Comparison of ENCODE assay signal across 1 cellular context in the genomic region with DNA sequence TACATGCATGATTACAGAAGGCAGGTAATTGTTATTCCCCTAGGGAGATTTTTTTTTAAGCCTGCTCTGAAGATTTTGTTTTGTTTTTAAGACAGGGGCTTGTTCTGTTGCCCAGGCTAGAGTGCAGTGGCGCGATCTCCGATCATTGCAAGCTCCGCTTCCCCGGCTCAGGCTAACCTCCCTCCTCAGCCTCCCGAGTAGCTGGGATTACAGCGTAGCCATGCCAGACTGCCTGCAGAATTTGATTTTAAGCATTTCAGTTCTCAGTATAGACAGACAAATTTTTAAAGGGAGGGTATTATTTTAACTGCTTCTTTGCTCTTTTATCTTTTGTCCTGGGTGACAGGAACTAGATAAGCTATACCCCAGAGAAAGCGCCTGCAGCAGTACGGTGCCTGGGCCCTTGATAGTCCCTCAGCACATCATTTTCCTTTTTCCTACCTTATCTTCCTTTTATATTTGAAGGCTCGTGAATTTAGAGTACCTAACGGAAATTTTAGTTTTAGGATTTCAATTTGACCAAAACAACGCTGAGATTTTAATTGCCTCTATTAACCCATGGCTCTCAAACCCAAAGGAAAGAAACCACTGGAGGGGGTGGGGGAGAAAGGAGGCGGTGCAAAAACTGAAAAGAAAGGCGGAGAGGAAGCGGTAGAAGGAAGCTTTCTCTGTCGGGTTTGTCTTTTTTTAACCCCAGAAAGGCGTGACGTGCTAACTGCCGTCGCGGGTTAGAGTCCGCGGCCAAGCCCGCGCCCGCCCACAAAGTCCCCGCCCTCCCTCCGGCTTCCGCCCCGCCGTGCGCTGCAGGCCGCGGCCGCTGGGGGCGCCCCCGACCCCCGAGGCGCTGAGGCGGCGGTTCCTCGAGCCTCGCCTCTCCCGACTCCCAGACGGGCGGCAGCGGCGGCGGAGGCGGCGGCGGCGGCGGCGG.
TF ChIP-seq lines count a peak whose summit lies in the region.

TSS of gene EEIG2 (plus strand) at position 886 of the 928 bp plus-strand sequence. CDS start 329 bp downstream, outside the sequence.

TF ChIP-seq in GM12878, 131 proteins besides CTCF, POLR2A, EP300 and RAD21 (continued from another document and continues in another):
- TF ChIP-seq USF2 (IDR thresholded peaks at IDR 0.05; ENCODE audit: borderline replicate concordance, low read depth, low read length) (no peak), SREBF2 (IDR thresholded peaks at IDR 0.05; ENCODE audit: low read length) (no peak), ZNF384 (IDR thresholded peaks at IDR 0.05; ENCODE audit: borderline replicate concordance, low read depth, low read length) (peak; percentile 61; the same call in 1 of the 2 replicates), DPF2 (IDR thresholded peaks at IDR 0.05) (peak; percentile 77; the same call in 1 of the 2 replicates), SREBF1 (IDR thresholded peaks at IDR 0.05; ENCODE audit: low read length) (no peak), TAF1 (IDR thresholded peaks at IDR 0.05; ENCODE audit: borderline replicate concordance, low read depth, low read length) (peak; percentile 26; the same call in 1 of the 2 replicates), ETV6 (conservative IDR thresholded peaks at IDR 0.05 in 1 of 2, IDR thresholded peaks at IDR 0.05 in 1 of 2; ENCODE audit: borderline replicate concordance in 1 of 2, low read depth in 1 of 2) (peak in 1 of 2 experiments; percentile 24; a peak in 1 of 4 replicates), BMI1 (IDR thresholded peaks at IDR 0.05; ENCODE audit: borderline replicate concordance) (no peak), CREB1 (IDR thresholded peaks at IDR 0.05; ENCODE audit: low read depth) (peak; percentile 90), MLLT1 (IDR thresholded peaks at IDR 0.05) (0 out of 2 replicates have a peak, but pooled peaks have one; percentile 33), CREM (IDR thresholded peaks at IDR 0.05; ENCODE audit: low read depth) (peak; percentile 81), WRNIP1 (IDR thresholded peaks at IDR 0.05; ENCODE audit: borderline replicate concordance, low read depth, low read length) (0 out of 2 replicates have a peak, but pooled peaks have one; percentile 64), CBX5 (IDR thresholded peaks at IDR 0.05; ENCODE audit: low read depth) (0 out of 2 replicates have a peak, but pooled peaks have one; percentile 50), PAX8 (IDR thresholded peaks at IDR 0.05) (no peak), GABPA (IDR thresholded peaks at IDR 0.05; ENCODE audit: low read depth) (no peak), ATF7 (IDR thresholded peaks at IDR 0.05; ENCODE audit: low read depth) (no peak; the same call in 1 of the 2 replicates), CEBPB (IDR thresholded peaks at IDR 0.05; ENCODE audit: borderline replicate concordance in 1 of 2, low read depth in 2 of 2, low read length in 2 of 2) (no peak), NR2F1 (conservative IDR thresholded peaks at IDR 0.05) (0 out of 2 replicates have a peak, but pooled peaks have one; percentile 33), MTA2 (IDR thresholded peaks at IDR 0.05; ENCODE audit: low read depth) (peak; percentile 62; the same call in 1 of the 2 replicates), FOXM1 (IDR thresholded peaks at IDR 0.05; ENCODE audit: low read depth, low read length) (peak; percentile 53; the same call in 1 of the 2 replicates), LARP7 (IDR thresholded peaks at IDR 0.05) (peak; percentile 54; the same call in 1 of the 2 replicates), NR2C1 (IDR thresholded peaks at IDR 0.05) (no peak), RFX5 (IDR thresholded peaks at IDR 0.05; ENCODE audit: low read depth, low read length) (no peak), PBX3 (IDR thresholded peaks at IDR 0.05; ENCODE audit: insufficient replicate concordance, low read depth, low read length) (no peak), GATAD2B (conservative IDR thresholded peaks at IDR 0.05; ENCODE audit: low read depth) (peak; percentile 61), CBFB (IDR thresholded peaks at IDR 0.05; ENCODE audit: low read depth) (peak; percentile 71; the same call in 1 of the 2 replicates), ZNF622 (IDR thresholded peaks at IDR 0.05) (no peak), CHD2 (IDR thresholded peaks at IDR 0.05; ENCODE audit: borderline replicate concordance, low read depth, low read length) (peak; percentile 64; the same call in 1 of the 2 replicates), JUND (IDR thresholded peaks at IDR 0.05; ENCODE audit: low read depth, low read length) (no peak), IKZF2 (IDR thresholded peaks at IDR 0.05) (peak in 1 of 2 experiments; percentile 70; a peak in 3 of 4 replicates), ZNF592 (IDR thresholded peaks at IDR 0.05) (peak; percentile 74; the same call in 1 of the 2 replicates), SIX5 (IDR thresholded peaks at IDR 0.05; ENCODE audit: low read depth, low read length, severe bottlenecking) (no peak), ATF3 (IDR thresholded peaks at IDR 0.05; ENCODE audit: borderline replicate concordance, extremely low read depth, low read depth, low read length) (no peak), CHD4 (IDR thresholded peaks at IDR 0.05) (no peak), STAT3 (IDR thresholded peaks at IDR 0.05; ENCODE audit: low read depth, low read length) (no peak), PML (IDR thresholded peaks at IDR 0.05; ENCODE audit: low read length) (peak; percentile 30; the same call in 1 of the 2 replicates), ZNF24 (IDR thresholded peaks at IDR 0.05) (peak; percentile 53; the same call in 1 of the 2 replicates), TARDBP (IDR thresholded peaks at IDR 0.05; ENCODE audit: borderline replicate concordance) (no peak), SP1 (IDR thresholded peaks at IDR 0.05; ENCODE audit: low read depth, low read length) (peak; percentile 39)
- TF ChIP-seq, protein P1, sequence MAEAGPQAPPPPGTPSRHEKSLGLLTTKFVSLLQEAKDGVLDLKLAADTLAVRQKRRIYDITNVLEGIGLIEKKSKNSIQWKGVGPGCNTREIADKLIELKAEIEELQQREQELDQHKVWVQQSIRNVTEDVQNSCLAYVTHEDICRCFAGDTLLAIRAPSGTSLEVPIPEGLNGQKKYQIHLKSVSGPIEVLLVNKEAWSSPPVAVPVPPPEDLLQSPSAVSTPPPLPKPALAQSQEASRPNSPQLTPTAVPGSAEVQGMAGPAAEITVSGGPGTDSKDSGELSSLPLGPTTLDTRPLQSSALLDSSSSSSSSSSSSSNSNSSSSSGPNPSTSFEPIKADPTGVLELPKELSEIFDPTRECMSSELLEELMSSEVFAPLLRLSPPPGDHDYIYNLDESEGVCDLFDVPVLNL (IDR thresholded peaks at IDR 0.05; ENCODE audit: low read depth, low read length), result peak; percentile 41; the same call in 1 of the 2 replicates
- TF ChIP-seq, protein P2, sequence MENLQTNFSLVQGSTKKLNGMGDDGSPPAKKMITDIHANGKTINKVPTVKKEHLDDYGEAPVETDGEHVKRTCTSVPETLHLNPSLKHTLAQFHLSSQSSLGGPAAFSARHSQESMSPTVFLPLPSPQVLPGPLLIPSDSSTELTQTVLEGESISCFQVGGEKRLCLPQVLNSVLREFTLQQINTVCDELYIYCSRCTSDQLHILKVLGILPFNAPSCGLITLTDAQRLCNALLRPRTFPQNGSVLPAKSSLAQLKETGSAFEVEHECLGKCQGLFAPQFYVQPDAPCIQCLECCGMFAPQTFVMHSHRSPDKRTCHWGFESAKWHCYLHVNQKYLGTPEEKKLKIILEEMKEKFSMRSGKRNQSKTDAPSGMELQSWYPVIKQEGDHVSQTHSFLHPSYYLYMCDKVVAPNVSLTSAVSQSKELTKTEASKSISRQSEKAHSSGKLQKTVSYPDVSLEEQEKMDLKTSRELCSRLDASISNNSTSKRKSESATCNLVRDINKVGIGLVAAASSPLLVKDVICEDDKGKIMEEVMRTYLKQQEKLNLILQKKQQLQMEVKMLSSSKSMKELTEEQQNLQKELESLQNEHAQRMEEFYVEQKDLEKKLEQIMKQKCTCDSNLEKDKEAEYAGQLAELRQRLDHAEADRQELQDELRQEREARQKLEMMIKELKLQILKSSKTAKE (IDR thresholded peaks at IDR 0.05; ENCODE audit: low read depth, poor library complexity, severe bottlenecking), result peak; percentile 60
- TF ChIP-seq, protein P3, sequence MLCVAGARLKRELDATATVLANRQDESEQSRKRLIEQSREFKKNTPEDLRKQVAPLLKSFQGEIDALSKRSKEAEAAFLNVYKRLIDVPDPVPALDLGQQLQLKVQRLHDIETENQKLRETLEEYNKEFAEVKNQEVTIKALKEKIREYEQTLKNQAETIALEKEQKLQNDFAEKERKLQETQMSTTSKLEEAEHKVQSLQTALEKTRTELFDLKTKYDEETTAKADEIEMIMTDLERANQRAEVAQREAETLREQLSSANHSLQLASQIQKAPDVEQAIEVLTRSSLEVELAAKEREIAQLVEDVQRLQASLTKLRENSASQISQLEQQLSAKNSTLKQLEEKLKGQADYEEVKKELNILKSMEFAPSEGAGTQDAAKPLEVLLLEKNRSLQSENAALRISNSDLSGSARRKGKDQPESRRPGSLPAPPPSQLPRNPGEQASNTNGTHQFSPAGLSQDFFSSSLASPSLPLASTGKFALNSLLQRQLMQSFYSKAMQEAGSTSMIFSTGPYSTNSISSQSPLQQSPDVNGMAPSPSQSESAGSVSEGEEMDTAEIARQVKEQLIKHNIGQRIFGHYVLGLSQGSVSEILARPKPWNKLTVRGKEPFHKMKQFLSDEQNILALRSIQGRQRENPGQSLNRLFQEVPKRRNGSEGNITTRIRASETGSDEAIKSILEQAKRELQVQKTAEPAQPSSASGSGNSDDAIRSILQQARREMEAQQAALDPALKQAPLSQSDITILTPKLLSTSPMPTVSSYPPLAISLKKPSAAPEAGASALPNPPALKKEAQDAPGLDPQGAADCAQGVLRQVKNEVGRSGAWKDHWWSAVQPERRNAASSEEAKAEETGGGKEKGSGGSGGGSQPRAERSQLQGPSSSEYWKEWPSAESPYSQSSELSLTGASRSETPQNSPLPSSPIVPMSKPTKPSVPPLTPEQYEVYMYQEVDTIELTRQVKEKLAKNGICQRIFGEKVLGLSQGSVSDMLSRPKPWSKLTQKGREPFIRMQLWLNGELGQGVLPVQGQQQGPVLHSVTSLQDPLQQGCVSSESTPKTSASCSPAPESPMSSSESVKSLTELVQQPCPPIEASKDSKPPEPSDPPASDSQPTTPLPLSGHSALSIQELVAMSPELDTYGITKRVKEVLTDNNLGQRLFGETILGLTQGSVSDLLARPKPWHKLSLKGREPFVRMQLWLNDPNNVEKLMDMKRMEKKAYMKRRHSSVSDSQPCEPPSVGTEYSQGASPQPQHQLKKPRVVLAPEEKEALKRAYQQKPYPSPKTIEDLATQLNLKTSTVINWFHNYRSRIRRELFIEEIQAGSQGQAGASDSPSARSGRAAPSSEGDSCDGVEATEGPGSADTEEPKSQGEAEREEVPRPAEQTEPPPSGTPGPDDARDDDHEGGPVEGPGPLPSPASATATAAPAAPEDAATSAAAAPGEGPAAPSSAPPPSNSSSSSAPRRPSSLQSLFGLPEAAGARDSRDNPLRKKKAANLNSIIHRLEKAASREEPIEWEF (IDR thresholded peaks at IDR 0.05; ENCODE audit: insufficient replicate concordance, low read depth, low read length), result no peak
